In the genomic region with DNA sequence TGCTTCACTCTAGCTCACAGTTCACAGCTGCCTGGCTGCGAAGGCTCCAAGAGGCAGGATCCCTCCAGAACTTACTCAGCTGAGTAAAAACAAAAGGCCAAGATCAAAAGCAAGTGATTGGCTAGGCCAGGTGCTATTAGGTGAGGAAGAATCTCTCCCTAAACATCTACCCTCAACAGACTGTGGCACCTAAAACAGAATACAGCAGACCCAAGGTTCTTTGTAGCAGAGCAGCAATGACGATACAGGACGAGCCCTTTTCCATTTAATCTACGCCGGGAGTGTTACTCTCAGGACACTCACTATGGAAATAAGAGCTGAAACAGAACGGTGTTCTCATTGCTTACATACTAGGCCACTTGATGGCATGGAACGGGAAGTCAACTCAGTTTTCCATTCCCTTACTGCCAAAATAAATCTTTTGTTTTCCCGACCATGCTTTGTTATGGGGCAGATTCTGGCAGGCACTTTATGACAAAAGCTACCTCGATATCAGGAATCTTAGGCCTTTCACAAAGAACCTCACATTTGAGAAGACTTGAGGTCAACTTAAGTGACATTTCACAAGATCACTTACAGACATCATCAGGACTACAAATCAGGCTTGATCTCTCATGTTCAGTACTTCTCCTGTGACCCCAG, we compare ENCODE assay signal across 8 cellular contexts. TPM values are rescaled to one million over a fixed set of nuclear protein-coding genes. Genes with fewer than 3 reads are reported as not detected.
DNase-seq lines count a peak whose midpoint lies in the region; ATAC-seq, FAIRE-seq and TF ChIP-seq lines count a peak whose summit lies in the region.

No MANE protein-coding gene starts in this region.

- peak overlapping the region; percentile 89 for H3K27ac ChIP-seq in endothelial cell of umbilical vein (ENCODE audit: insufficient read depth, low read depth, low read length)
- peak overlapping the region; percentile 90 to 95 for H3K27ac ChIP-seq in aorta (ENCODE audit: low read depth in 1 of 2, low read length in 2 of 2)

- CTCF ChIA-PET in endothelial cell of umbilical vein (lab: Charles Lee), result interaction anchor here (0.6 to 2.0 kb wide), 5 partner anchors 13 to 153 kb away, joined by 3 to 5 read pairs (median 3); no protein-coding TSS in a partner anchor

- dilution Hi-C loops in endothelial cell of umbilical vein (cut with MboI; ENCODE audit: extremely low pct_ligation_motif_present, low sequenced_read_pairs), result no loop called here

- peak; percentile 54 for ATAC-seq in aorta (ENCODE audit: low FRiP score)

- WGBS in aorta, 2 donors, result 2 to 3% methylated on average over 9 of the region's 9 CpGs

- peak overlapping the region; percentile 99 for H3K27ac Mint-ChIP-seq in mesothelial cell of epicardium

- H3K27me3 ChIP-seq in endothelial cell of umbilical vein (ENCODE audit: control insufficient read depth in 2 of 2, insufficient read depth in 2 of 2, low read length in 2 of 2) (no peaks in the 10 kb centered on the region), aorta (ENCODE audit: control insufficient read depth in 1 of 2, insufficient read depth in 2 of 2, low read length in 1 of 2) (no peaks in the 10 kb centered on the region)

- TF ChIP-seq CTCF in AG10803 (conservative IDR thresholded peaks at IDR 0.05; ENCODE audit: low read length), result no peak
- no peak for TF ChIP-seq CTCF in GM20000 (IDR thresholded peaks at IDR 0.05; ENCODE audit: extremely low read depth, missing control alignments)
- TF ChIP-seq CTCF in endothelial cell of umbilical vein (IDR thresholded peaks at IDR 0.05; ENCODE audit: extremely low read depth in 1 of 2, insufficient read depth in 1 of 2, low read depth in 1 of 2, low read length in 2 of 2), result no peak
- TF ChIP-seq CTCF in mesothelial cell of epicardium (IDR thresholded peaks at IDR 0.05; ENCODE audit: unreplicated experiment), result no peak

- H2AFZ ChIP-seq in endothelial cell of umbilical vein (ENCODE audit: low read depth, low read length), result peak overlapping the region; percentile 71

- H3K36me3 ChIP-seq in endothelial cell of umbilical vein (ENCODE audit: control insufficient read depth in 2 of 2, extremely low read depth in 1 of 2, insufficient read depth in 2 of 2, low read length in 2 of 2) (peaks cover 2 to 3% of the 10 kb centered on the region in 2 experiments), aorta (ENCODE audit: control insufficient read depth in 1 of 2, insufficient read depth in 2 of 2, low read length in 1 of 2) (peaks cover 0 to 2% of the 10 kb centered on the region in 2 donors)

- peaks cover 26% of the 10 kb centered on the region for H3K4me1 ChIP-seq in endothelial cell of umbilical vein (ENCODE audit: control insufficient read depth, extremely low read depth, insufficient read depth, low read length)
- peaks cover 3% of the 10 kb centered on the region in 2 donors for H3K4me1 ChIP-seq in aorta (ENCODE audit: control insufficient read depth in 1 of 2, insufficient read depth in 2 of 2, low read length in 2 of 2)

- peak overlapping the region; percentile 90 for H3K4me3 ChIP-seq in AG10803 (ENCODE audit: low read length)
- peak overlapping the region; percentile 69 to 94 (median 77) for H3K4me3 ChIP-seq in endothelial cell of umbilical vein (replicated peaks in 1 of 3; ENCODE audit: insufficient read depth in 1 of 3, low read depth in 1 of 3, low read length in 3 of 3)
- peak overlapping the region; percentile 64 to 72 for H3K4me3 ChIP-seq in aorta (ENCODE audit: low read length in 2 of 2)

- no peaks in the 10 kb centered on the region for H3K9me1 ChIP-seq in endothelial cell of umbilical vein (replicated peaks; ENCODE audit: control insufficient read depth, extremely low read depth, insufficient read depth, low read length)

- H3K9ac ChIP-seq in endothelial cell of umbilical vein (replicated peaks; ENCODE audit: extremely low read depth, insufficient read depth, low read length), result peak overlapping the region; percentile 94

- peak; percentile 34 for DNase-seq in AG10803 (ENCODE audit: low read depth)
- peak; percentile 25 for DNase-seq in GM20000 (ENCODE audit: low spot score)
- peak; percentile 48 for DNase-seq in SW480 (ENCODE audit: low spot score)
- DNase-seq in endothelial cell of umbilical vein (ENCODE audit: low read depth, low spot score), result peak; percentile 89
- DNase-seq in mesothelial cell of epicardium (ENCODE audit: low spot score in 2 of 2, unreplicated experiment in 2 of 2), result no peak
- DNase-seq in aorta, result no peak
- no peak for DNase-seq in SHP77 treated with DMSO at 0.1 percent for 48 hours (lab: John Stamatoyannopoulos, UW)
- no peak for DNase-seq in activated effector memory CD4-positive, alpha-beta T cell treated with Interleukin-2 at 50 U/mL for 16 hours

- TSS peak; percentile 31 for BruUV-seq in endothelial cell of umbilical vein (replicated peaks; lab: Mats Ljungman, UMichigan)

- peak; percentile 66 for FAIRE-seq in endothelial cell of umbilical vein (lab: Jason Lieb, UNC)

- no peaks in the 10 kb centered on the region for H4K20me1 ChIP-seq in endothelial cell of umbilical vein (replicated peaks; ENCODE audit: control insufficient read depth, extremely low read depth, insufficient read depth, low read length)

- peaks cover 7% of the 10 kb centered on the region for H3K36me3 Mint-ChIP-seq in mesothelial cell of epicardium

- intact Hi-C loops in endothelial cell of umbilical vein (cut with micrococcal nuclease) (loop anchor here (2.0 to 5.0 kb wide), 2 partner anchors 107 to 791 kb away; partner anchors contain the start of gene BNIP2), aorta (cut with DNase I) (no loop called here)

- peak overlapping the region; percentile 95 for H3K4me3 Mint-ChIP-seq in mesothelial cell of epicardium

- H3K9me3 ChIP-seq in endothelial cell of umbilical vein (replicated peaks; ENCODE audit: control insufficient read depth, insufficient read depth, low read length), result no peaks in the 10 kb centered on the region
- H3K9me3 ChIP-seq in aorta (ENCODE audit: control insufficient read depth, low read length), result no peaks in the 10 kb centered on the region

- H3K27me3 Mint-ChIP-seq in mesothelial cell of epicardium (ENCODE audit: low read depth), result no peaks in the 10 kb centered on the region

- H3K9me3 Mint-ChIP-seq in mesothelial cell of epicardium, result no peaks in the 10 kb centered on the region

- POLR2A ChIA-PET in endothelial cell of umbilical vein (lab: Charles Lee), result interaction anchor here (0.6 to 1.3 kb wide), 3 partner anchors 13 to 128 kb away, joined by 3 to 5 read pairs (median 3); no protein-coding TSS in a partner anchor

- TF ChIP-seq POLR2A in endothelial cell of umbilical vein (IDR thresholded peaks at IDR 0.05; ENCODE audit: low read depth, low read length), result no peak

- H3K79me2 ChIP-seq in endothelial cell of umbilical vein (ENCODE audit: control insufficient read depth, insufficient read depth, low read length), result peaks cover 36% of the 10 kb centered on the region

- peaks cover 35% of the 10 kb centered on the region for H3K4me1 Mint-ChIP-seq in mesothelial cell of epicardium

- H3K4me2 ChIP-seq in endothelial cell of umbilical vein (ENCODE audit: insufficient read depth, low read length), result peak overlapping the region; percentile 97

TF ChIP-seq in endothelial cell of umbilical vein, 7 proteins besides CTCF, POLR2A, EP300 and RAD21:
- TF ChIP-seq POLR2AphosphoS5 (IDR thresholded peaks at IDR 0.05; ENCODE audit: insufficient read depth, low read depth, low read length) (no peak), EZH2 (IDR thresholded peaks at IDR 0.05; ENCODE audit: borderline replicate concordance, low read depth, low read length, severe bottlenecking) (no peak), FOS (IDR thresholded peaks at IDR 0.05; ENCODE audit: borderline replicate concordance, insufficient read depth, low read length) (no peak), GATA2 (IDR thresholded peaks at IDR 0.05; ENCODE audit: insufficient read depth, insufficient read length, low read depth, low read length) (no peak), MYC (IDR thresholded peaks at IDR 0.05; ENCODE audit: low read depth, low read length) (no peak), JUN (IDR thresholded peaks at IDR 0.05; ENCODE audit: borderline replicate concordance, insufficient read depth, insufficient read length, low read depth) (no peak)
- TF ChIP-seq, protein P1, sequence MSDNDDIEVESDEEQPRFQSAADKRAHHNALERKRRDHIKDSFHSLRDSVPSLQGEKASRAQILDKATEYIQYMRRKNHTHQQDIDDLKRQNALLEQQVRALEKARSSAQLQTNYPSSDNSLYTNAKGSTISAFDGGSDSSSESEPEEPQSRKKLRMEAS (IDR thresholded peaks at IDR 0.05; ENCODE audit: insufficient read depth, insufficient read length), result no peak

RNA-seq across cellular contexts. Expression of gene ICE2, which starts 0.8 kb away (rescaled TPM):
- 50.9 and 57.0 TPM in 2 replicates for total RNA-seq in endothelial cell of umbilical vein
- polyA plus RNA-seq in endothelial cell of umbilical vein, result 21.8 and 22.1 TPM in 2 replicates
- polyA plus RNA-seq in endothelial cell of umbilical vein (2011; cell fraction: cytosol; rRNA removed), result 20.2 and 21.9 TPM in 2 replicates
- polyA plus RNA-seq in endothelial cell of umbilical vein (2011; cell fraction: nucleus; rRNA removed), result 43.4 and 43.7 TPM in 2 replicates
- polyA plus RNA-seq in endothelial cell of umbilical vein (2012), result 24.5 and 43.3 TPM in 2 replicates
- polyA minus RNA-seq in endothelial cell of umbilical vein, result 36.5 and 40.6 TPM in 2 replicates
- 32.6 TPM for polyA minus RNA-seq in endothelial cell of umbilical vein (2011; cell fraction: cytosol; rRNA and poly(A)+ RNA removed)
- polyA minus RNA-seq in endothelial cell of umbilical vein (2011; cell fraction: nucleus; rRNA and poly(A)+ RNA removed), result 58.6 and 71.2 TPM in 2 replicates
- total RNA-seq in mesothelial cell of epicardium, result 67.2 to 72.4 TPM (median 67.2 TPM) in 3 replicates
- total RNA-seq in aorta, result 10 to 100 TPM; 40.0 to 62.0 TPM
- polyA plus RNA-seq in aorta, result 10 to 100 TPM in 1 of 2 donors, 1 to 10 TPM in 1; 7.1 to 12.0 TPM

Comparison
In these comparisons a context has a peak if more than half of its experiments do, and no peak if none do; other contexts are left out.
1. DNase-seq: peak in AG10803 (single experiment), GM20000 (single experiment), SW480 (single experiment) and endothelial cell of umbilical vein (single experiment); none in mesothelial cell of epicardium (0 of 2), aorta (0 of 2), SHP77 treated with DMSO at 0.1 percent for 48 hours (single experiment) and activated effector memory CD4-positive, alpha-beta T cell treated with Interleukin-2 at 50 U/mL for 16 hours (single experiment).
2. Peak in every context shown above with its lines, with median percentiles within 50 percentile points of each other: H3K4me3 ChIP-seq.